ENCODE assay signal across 19 cellular contexts in genomic region chr17:53093386-53093785, GRCh38.
"Had no signal": no experiment of that assay in that cellular context is flagged by ENCODE, and none has a peak within 500 bp of the region (broad histone marks: within the 10 kb centered on the region; RNA-seq: fewer than 3 reads in every experiment).

No MANE protein-coding gene starts in this region.

- H3K4me2 ChIP-seq: SK-N-SH had no signal

- DNase-seq: IMR-90, Kasumi-1, KG1, MV-4-11, NCI-H1048, NCI-H1105, NCI-H1417, NCI-H1436 treated with DMSO at 0.1 percent for 48 hours, NCI-H1694, NCI-H187 treated with DMSO at 0.1 percent for 48 hours, NCI-H2029 treated with DMSO at 0.1 percent for 48 hours, NCI-H2227 treated with DMSO at 0.1 percent for 48 hours, NCI-H526 treated with DMSO at 0.1 percent for 48 hours, NCI-H774, Right ventricle myocardium superior, RPMI8226, SK-N-SH, SW 1271 had no signal

- ATAC-seq: HepG2 had no signal

- H3K9ac ChIP-seq: SK-N-SH had no signal
